In genomic region chr21:31656199-31657095, GRCh38 we compare ENCODE assay signal across 13 cellular contexts. TPM values are rescaled to one million over a fixed set of nuclear protein-coding genes. Genes with fewer than 3 reads are reported as not detected.
DNase-seq lines count a peak whose midpoint lies in the region; ATAC-seq, FAIRE-seq and TF ChIP-seq lines count a peak whose summit lies in the region.
"Had no signal": no experiment of that assay in that cellular context is flagged by ENCODE, and none has a peak within 500 bp of the region (broad histone marks: within the 10 kb centered on the region; RNA-seq: fewer than 3 reads in every experiment).

No MANE protein-coding gene starts in this region.

- 77 to 81% (median 78%) methylated on average over 13 of the region's 13 CpGs for WGBS in small intestine, 3 donors

- H3K4me3 ChIP-seq in HEK293 (ENCODE audit: low read depth, low read length) = no peak overlapping the region
- H3K4me3 ChIP-seq in small intestine (ENCODE audit: low read depth in 1 of 2, low read length in 2 of 2) = no peak overlapping the region

- POLR2A ChIA-PET in HEK293 (lab: Yijun Ruan, JAX) = no interaction called here

- peaks cover 14% of the 10 kb centered on the region for H3K9me3 Mint-ChIP-seq in glutamatergic neuron (ENCODE audit: unreplicated experiment)
- H3K9me3 Mint-ChIP-seq in HFFc6 = no peaks in the 10 kb centered on the region

- 0 out of 2 replicates have a peak, but pooled peaks cover 2% of the 10 kb centered on the region for H3K4me1 ChIP-seq in HEK293 (ENCODE audit: control insufficient read depth, insufficient read depth, low read length)
- H3K4me1 ChIP-seq in small intestine (ENCODE audit: control insufficient read depth in 2 of 2, insufficient read depth in 1 of 2, low read depth in 1 of 2, low read length in 1 of 2) = peaks cover 4 to 6% of the 10 kb centered on the region in 2 donors

- TF ChIP-seq CTCF in HEK293 (tag by site-specific recombination; IDR thresholded peaks at IDR 0.05) (no peak), glutamatergic neuron (IDR thresholded peaks at IDR 0.05; ENCODE audit: partially characterized antibody, unreplicated experiment) (no peak), HFFc6 (IDR thresholded peaks at IDR 0.05) (no peak)

- no peak for ATAC-seq in HG03432 (IDR thresholded peaks at IDR 0.05; ENCODE audit: unreplicated experiment)

- FAIRE-seq in small intestine (lab: Jason Lieb, UNC) = no peak
- FAIRE-seq: GM12891 had no signal

- H3K4me1 Mint-ChIP-seq in glutamatergic neuron (ENCODE audit: low read depth, unreplicated experiment) = peaks cover 4% of the 10 kb centered on the region
- peaks cover 25% of the 10 kb centered on the region for H3K4me1 Mint-ChIP-seq in HFFc6 (ENCODE audit: low read depth)

- H3K27ac Mint-ChIP-seq in glutamatergic neuron (ENCODE audit: unreplicated experiment) (no peak overlapping the region), HFFc6 (no peak overlapping the region)

- H3K27me3 Mint-ChIP-seq in glutamatergic neuron (ENCODE audit: unreplicated experiment) = peaks cover 5% of the 10 kb centered on the region
- peaks cover 7% of the 10 kb centered on the region for H3K27me3 Mint-ChIP-seq in HFFc6 (ENCODE audit: insufficient read depth)

- H3K9me3 ChIP-seq in HEK293 (ENCODE audit: control insufficient read depth, insufficient read depth, low read depth, low read length) = no peaks in the 10 kb centered on the region
- no peaks in the 10 kb centered on the region for H3K9me3 ChIP-seq in small intestine (ENCODE audit: control insufficient read depth, low read depth)

- H3K27ac ChIP-seq in HEK293 (ENCODE audit: extremely low read depth, low read depth, low read length) (no peak overlapping the region), small intestine (ENCODE audit: low read depth in 1 of 2, low read length in 1 of 2) (peak overlapping the region; percentile 29 to 61)

- H3K4me3 Mint-ChIP-seq in glutamatergic neuron (ENCODE audit: unreplicated experiment) = no peak overlapping the region
- H3K4me3 Mint-ChIP-seq in HFFc6 = no peak overlapping the region
- H3K4me3 Mint-ChIP-seq: CD14-positive monocyte had no signal

- in situ Hi-C loops in ACHN (cut with HindIII; ENCODE audit: low pct_ligation_motif_present, low pct_unique_long_range_greater_than_20kb, low sequenced_read_pairs) = no loop called here

- CTCF ChIA-PET in HEK293 (lab: Yijun Ruan, JAX) = interaction anchor here (0.6 kb wide), 1 partner anchor 39 kb away, joined by 3 read pairs; no protein-coding TSS in a partner anchor

- DNase-seq in ACHN (peak; percentile 26), small intestine (no peak), glutamatergic neuron (no peak), D341Med (ENCODE audit: low spot score) (no peak), HFFc6 (no peak)
- DNase-seq in activated T-helper 9 cell treated with anti-CD3 and anti-CD28 coated beads, Interleukin-2, amount 50 U/mL, for 16 hours (ENCODE audit: low read depth) = peak; percentile 28
- DNase-seq: effector CD8-positive, alpha-beta T cell; NCI-H2171 treated with DMSO at 0.1 percent for 48 hours; SHP77 had no signal

- no peaks in the 10 kb centered on the region for H3K36me3 Mint-ChIP-seq in glutamatergic neuron (ENCODE audit: unreplicated experiment)
- H3K36me3 Mint-ChIP-seq in HFFc6 (ENCODE audit: low read depth) = 0 out of 2 replicates have a peak, but pooled peaks cover 5% of the 10 kb centered on the region

- H3K36me3 ChIP-seq in HEK293 (ENCODE audit: control insufficient read depth in 2 of 2, insufficient read depth in 1 of 2, low read length in 2 of 2) (peaks cover under 1 to 3% of the 10 kb centered on the region in 2 experiments; a peak in 2 of 3 replicates), small intestine (ENCODE audit: control insufficient read depth in 2 of 2, insufficient read depth in 2 of 2, low read length in 2 of 2) (no peaks in the 10 kb centered on the region)

- H3K27me3 ChIP-seq in small intestine (ENCODE audit: control insufficient read depth in 2 of 2, insufficient read depth in 2 of 2, low read length in 2 of 2) = no peaks in the 10 kb centered on the region

TF ChIP-seq in HEK293, 187 proteins besides CTCF, POLR2A, EP300 and RAD21:
- TF ChIP-seq, protein P1, sequence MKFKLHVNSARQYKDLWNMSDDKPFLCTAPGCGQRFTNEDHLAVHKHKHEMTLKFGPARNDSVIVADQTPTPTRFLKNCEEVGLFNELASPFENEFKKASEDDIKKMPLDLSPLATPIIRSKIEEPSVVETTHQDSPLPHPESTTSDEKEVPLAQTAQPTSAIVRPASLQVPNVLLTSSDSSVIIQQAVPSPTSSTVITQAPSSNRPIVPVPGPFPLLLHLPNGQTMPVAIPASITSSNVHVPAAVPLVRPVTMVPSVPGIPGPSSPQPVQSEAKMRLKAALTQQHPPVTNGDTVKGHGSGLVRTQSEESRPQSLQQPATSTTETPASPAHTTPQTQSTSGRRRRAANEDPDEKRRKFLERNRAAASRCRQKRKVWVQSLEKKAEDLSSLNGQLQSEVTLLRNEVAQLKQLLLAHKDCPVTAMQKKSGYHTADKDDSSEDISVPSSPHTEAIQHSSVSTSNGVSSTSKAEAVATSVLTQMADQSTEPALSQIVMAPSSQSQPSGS (tag by site-specific recombination; IDR thresholded peaks at IDR 0.05; ENCODE audit: low read depth) = no peak
- TF ChIP-seq TRIM28 (IDR thresholded peaks at IDR 0.05; ENCODE audit: borderline replicate concordance, low read length) = no peak
- TF ChIP-seq ZFP69B (tag by site-specific recombination; IDR thresholded peaks at IDR 0.05) = no peak
- peak; percentile 92 for TF ChIP-seq ZNF366 (tag by site-specific recombination; conservative IDR thresholded peaks at IDR 0.05)
- TF ChIP-seq, protein P2, sequence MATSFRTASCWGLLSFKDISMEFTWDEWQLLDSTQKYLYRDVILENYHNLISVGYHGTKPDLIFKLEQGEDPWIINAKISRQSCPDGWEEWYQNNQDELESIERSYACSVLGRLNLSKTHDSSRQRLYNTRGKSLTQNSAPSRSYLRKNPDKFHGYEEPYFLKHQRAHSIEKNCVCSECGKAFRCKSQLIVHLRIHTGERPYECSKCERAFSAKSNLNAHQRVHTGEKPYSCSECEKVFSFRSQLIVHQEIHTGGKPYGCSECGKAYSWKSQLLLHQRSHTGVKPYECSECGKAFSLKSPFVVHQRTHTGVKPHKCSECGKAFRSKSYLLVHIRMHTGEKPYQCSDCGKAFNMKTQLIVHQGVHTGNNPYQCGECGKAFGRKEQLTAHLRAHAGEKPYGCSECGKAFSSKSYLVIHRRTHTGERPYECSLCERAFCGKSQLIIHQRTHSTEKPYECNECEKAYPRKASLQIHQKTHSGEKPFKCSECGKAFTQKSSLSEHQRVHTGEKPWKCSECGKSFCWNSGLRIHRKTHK (tag by site-specific recombination; IDR thresholded peaks at IDR 0.05) = no peak
- no peak for TF ChIP-seq EGR2 (tag by site-specific recombination; IDR thresholded peaks at IDR 0.05; ENCODE audit: low read depth)
- TF ChIP-seq ZNF426 (tag by site-specific recombination; IDR thresholded peaks at IDR 0.05) = no peak
- TF ChIP-seq INSM2 (tag by site-specific recombination; IDR thresholded peaks at IDR 0.05) = no peak
- peak; percentile 86 for TF ChIP-seq PRDM1 (tag by site-specific recombination; IDR thresholded peaks at IDR 0.05)
- TF ChIP-seq ZNF449 (tag by site-specific recombination; IDR thresholded peaks at IDR 0.05) = no peak
- no peak for TF ChIP-seq ZNF140 (tag by site-specific recombination; IDR thresholded peaks at IDR 0.05)

RNA-seq across cellular contexts. Expression of gene SOD1, which starts 3.0 kb away (rescaled TPM):
- 1,000 to 10,000 TPM in 1 of 3 donors, 100 to 1,000 TPM in 2; 666 to 1,515 (median 852) TPM for polyA plus RNA-seq in small intestine
- 93.7 TPM for total RNA-seq in glutamatergic neuron (ENCODE audit: unreplicated experiment)
- total RNA-seq in HFFc6 (2021; fragmentation: NEBNext Ultra II Directional; extraction: Animal tissue kit (Norgen Biotek cat#: 25700)) = 100 to 1,000 TPM; 236 to 290 (median 281) TPM

Comparison
In these comparisons a context has a peak if more than half of its experiments do, and no peak if none do; other contexts are left out.
1. DNase-seq: peak in ACHN (single experiment) and activated T-helper 9 cell treated with anti-CD3 and anti-CD28 coated beads, Interleukin-2, amount 50 U/mL, for 16 hours (single experiment); none in small intestine (single experiment), glutamatergic neuron (single experiment), D341Med (single experiment) and HFFc6 (single experiment).